14 cellular contexts compared by ENCODE assay signal in the genomic region with DNA sequence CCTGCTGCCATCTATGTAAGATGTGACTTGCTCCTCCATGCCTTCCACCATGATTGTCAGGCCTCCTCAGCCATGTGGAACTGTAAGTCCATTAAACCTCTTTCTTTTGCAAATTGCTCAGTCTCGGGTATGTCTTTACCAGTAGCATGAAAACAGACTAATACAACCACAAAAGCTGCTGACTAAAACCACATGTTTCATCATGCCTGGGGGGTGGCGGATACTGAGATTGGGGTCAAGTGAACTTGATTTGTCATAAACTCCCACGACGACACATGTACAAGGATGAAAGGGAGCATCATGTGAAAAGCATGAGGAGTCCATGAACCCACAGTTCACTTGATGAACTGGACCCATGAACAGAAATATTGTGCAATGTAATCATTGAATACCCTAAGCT.
DNase-seq lines count a peak whose midpoint lies in the region; ATAC-seq lines count a peak whose summit lies in the region.
"Had no signal": no experiment of that assay in that cellular context is flagged by ENCODE, and none has a peak within 500 bp of the region (broad histone marks: within the 10 kb centered on the region; RNA-seq: fewer than 3 reads in every experiment).

No MANE protein-coding gene starts in this region.

- H3K27ac ChIP-seq in epithelial cell of prostate: no peak overlapping the region
- H3K27ac ChIP-seq: parathyroid adenoma had no signal

- H3K4me3 Mint-ChIP-seq in activated T-cell treated with anti-CD3 and anti-CD28 coated beads, Interleukin-2, amount 50 U/mL, for 24 hours: no peak overlapping the region
- H3K4me3 Mint-ChIP-seq: brain; endodermal cell; stimulated activated memory B cell treated with anti-CD40 and anti-IgM and Interleukin-4, amounts not matched to agents 10 μg/mL and 1 μg/mL and 100 μg/mL, for 72 hours had no signal

- no peak overlapping the region for H3K27ac Mint-ChIP-seq in activated T-cell treated with anti-CD3 and anti-CD28 coated beads, Interleukin-2, amount 50 U/mL, for 24 hours
- H3K27ac Mint-ChIP-seq: endodermal cell; stimulated activated memory B cell treated with anti-CD40 and anti-IgM and Interleukin-4, amounts not matched to agents 10 μg/mL and 1 μg/mL and 100 μg/mL, for 72 hours had no signal

- peaks cover 13% of the 10 kb centered on the region for H3K9me3 Mint-ChIP-seq in activated T-cell treated with anti-CD3 and anti-CD28 coated beads, Interleukin-2, amount 50 U/mL, for 24 hours

- H3K36me3 Mint-ChIP-seq in activated T-cell treated with anti-CD3 and anti-CD28 coated beads, Interleukin-2, amount 50 U/mL, for 24 hours (ENCODE audit: low read depth): peaks cover 33% of the 10 kb centered on the region

- DNase-seq in activated T-cell treated with anti-CD3 and anti-CD28 coated beads, Interleukin-2, amount 50 U/mL, for 48 hours: peak; percentile 35 to 43
- DNase-seq in activated T-cell treated with anti-CD3 and anti-CD28 coated beads, Interleukin-2, amount 50 U/mL, for 24 hours: no peak
- DNase-seq in M059J (ENCODE audit: low read depth) (peak; percentile 76), epithelial cell of prostate (ENCODE audit: low read depth, low spot score) (peak; percentile 51), NCI-H2081 treated with DMSO at 0.1 percent for 48 hours (lab: John Stamatoyannopoulos, UW) (no peak), NCI-H510A treated with DMSO at 0.1 percent for 48 hours (lab: John Stamatoyannopoulos, UW) (no peak)
- DNase-seq in stimulated activated CD4-positive, alpha-beta T cell treated with anti-CD3 and anti-CD28 coated beads, Interleukin-2, amount 100 ng/mL, for 48 hours: peak; percentile 4 to 5
- DNase-seq: endodermal cell, NCI-H1694 treated with DMSO at 0.1 percent for 48 hours, SHP77 treated with DMSO at 0.1 percent for 48 hours had no signal

- H3K27me3 Mint-ChIP-seq in activated T-cell treated with anti-CD3 and anti-CD28 coated beads, Interleukin-2, amount 50 U/mL, for 24 hours: no peaks in the 10 kb centered on the region
- H3K27me3 Mint-ChIP-seq: stimulated activated memory B cell treated with anti-CD40 and anti-IgM and Interleukin-4, amounts not matched to agents 10 μg/mL and 1 μg/mL and 100 μg/mL, for 72 hours had no signal

- peaks cover 22% of the 10 kb centered on the region for H3K4me1 Mint-ChIP-seq in activated T-cell treated with anti-CD3 and anti-CD28 coated beads, Interleukin-2, amount 50 U/mL, for 24 hours (ENCODE audit: low read depth)
- H3K4me1 Mint-ChIP-seq: stimulated activated memory B cell treated with anti-CD40 and anti-IgM and Interleukin-4, amounts not matched to agents 10 μg/mL and 1 μg/mL and 100 μg/mL, for 72 hours had no signal

- no peak for ATAC-seq in HG03135 (IDR thresholded peaks at IDR 0.05; ENCODE audit: unreplicated experiment)
- ATAC-seq: stimulated activated memory B cell treated with anti-CD40 and anti-IgM and Interleukin-4, amounts not matched to agents 10 μg/mL and 1 μg/mL and 100 μg/mL, for 72 hours had no signal

Comparison
In these comparisons a context has a peak if more than half of its experiments do, and no peak if none do; other contexts are left out.
1. DNase-seq: peak in activated T-cell treated with anti-CD3 and anti-CD28 coated beads, Interleukin-2, amount 50 U/mL, for 48 hours (2 of 2), M059J (single experiment), epithelial cell of prostate (single experiment) and stimulated activated CD4-positive, alpha-beta T cell treated with anti-CD3 and anti-CD28 coated beads, Interleukin-2, amount 100 ng/mL, for 48 hours (2 of 2); none in activated T-cell treated with anti-CD3 and anti-CD28 coated beads, Interleukin-2, amount 50 U/mL, for 24 hours (single experiment), NCI-H2081 treated with DMSO at 0.1 percent for 48 hours (single experiment) and NCI-H510A treated with DMSO at 0.1 percent for 48 hours (single experiment).